29 cellular contexts compared by ENCODE assay signal in the genomic region with DNA sequence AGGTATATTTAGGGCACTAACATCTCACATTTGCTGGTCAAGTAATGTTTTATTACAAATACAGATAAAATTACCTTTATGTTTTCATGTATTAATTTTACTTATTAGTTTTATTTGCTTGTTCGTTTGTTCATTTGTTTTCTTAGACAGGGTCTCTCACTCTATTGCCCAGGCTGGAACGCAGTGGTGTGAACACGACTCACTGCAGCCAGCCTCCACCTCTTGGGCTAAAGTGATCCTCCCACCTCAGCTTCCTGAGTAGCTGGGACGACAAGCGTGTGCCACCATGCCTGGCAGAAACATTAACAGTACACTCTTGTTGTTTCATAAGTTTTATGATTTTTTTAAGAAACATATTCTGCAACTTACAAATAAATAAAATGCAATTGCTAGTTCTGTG.
DNase-seq lines count a peak whose midpoint lies in the region; ATAC-seq and TF ChIP-seq lines count a peak whose summit lies in the region.
"Had no signal": no experiment of that assay in that cellular context is flagged by ENCODE, and none has a peak within 500 bp of the region (broad histone marks: within the 10 kb centered on the region; RNA-seq: fewer than 3 reads in every experiment).

No MANE protein-coding gene starts in this region.

- DNase-seq in Panc1 (ENCODE audit: low read depth, low spot score) = no peak
- DNase-seq in spleen = no peak
- DNase-seq: 8988T; ACHN; AML-193; BE2C; C1 segment of cervical spinal cord; Caco-2; Calu3; CD4-positive, alpha-beta memory T cell; CD4-positive, alpha-beta T cell; CD4-positive, CD25-positive, alpha-beta regulatory T cell; CD8-positive, alpha-beta memory T cell; CD8-positive, alpha-beta T cell; COR-L47; DMS 273 treated with DMSO at 0.1 percent for 48 hours; DMS153; DMS53; DMS79; DMS79 treated with DMSO at 0.1 percent for 48 hours; DND-41; EL had no signal

- no peaks in the 10 kb centered on the region for H3K9me3 ChIP-seq in HEK293 (ENCODE audit: control insufficient read depth, insufficient read depth, low read depth, low read length)
- no peaks in the 10 kb centered on the region for H3K9me3 ChIP-seq in Panc1 (ENCODE audit: control insufficient read depth, insufficient read depth, low read depth, low read length)
- no peaks in the 10 kb centered on the region for H3K9me3 ChIP-seq in spleen
- H3K9me3 ChIP-seq: A549; BE2C; BLaER1; BLaER1 treated with 17β-estradiol and CSF1 and Interleukin-3, amounts not matched to agents 10 nM and 100 nM; Caco-2 had no signal

- H3K4me1 ChIP-seq in HEK293 (ENCODE audit: control insufficient read depth, insufficient read depth, low read length) = peaks cover 7% of the 10 kb centered on the region
- peaks cover 8% of the 10 kb centered on the region for H3K4me1 ChIP-seq in Panc1 (ENCODE audit: control insufficient read depth, insufficient read depth, low read length)
- H3K4me1 ChIP-seq in spleen = no peaks in the 10 kb centered on the region
- H3K4me1 ChIP-seq: BLaER1; BLaER1 treated with 17β-estradiol and CSF1 and Interleukin-3, amounts not matched to agents 10 nM and 100 nM had no signal

- in situ Hi-C loops in Panc1 (cut with HindIII; ENCODE audit: low pct_unique_long_range_greater_than_20kb, low sequenced_read_pairs) = no loop called here

- TF ChIP-seq CTCF in HEK293 (tag by site-specific recombination; IDR thresholded peaks at IDR 0.05) = no peak
- TF ChIP-seq CTCF in Panc1 (IDR thresholded peaks at IDR 0.05) = no peak
- TF ChIP-seq CTCF in spleen (IDR thresholded peaks at IDR 0.05 in 8 of 11, conservative IDR thresholded peaks at IDR 0.05 in 3 of 11) = no peak

- H3K27me3 ChIP-seq in Panc1 (ENCODE audit: control insufficient read depth, insufficient read depth, low read length) (no peaks in the 10 kb centered on the region), spleen (replicated peaks in 1 of 7) (no peaks in the 10 kb centered on the region)
- H3K27me3 ChIP-seq: BE2C, BLaER1 had no signal

- CTCF ChIA-PET in HEK293 (lab: Yijun Ruan, JAX) (interaction anchor here (0.6 kb wide), 1 partner anchor 125 kb away, joined by 3 read pairs; no protein-coding TSS in a partner anchor), Panc1 (lab: Charles Lee) (no interaction called here)

- ATAC-seq in Panc1 (0 out of 2 replicates have a peak, but pooled peaks have one; percentile 58), HG03469 (IDR thresholded peaks at IDR 0.05; ENCODE audit: unreplicated experiment) (no peak)
- ATAC-seq: A549; CD8-positive, alpha-beta T cell had no signal

- BruUV-seq in Panc1 (replicated peaks; lab: Mats Ljungman, UMichigan) = no TSS peak

- 81 to 86% (median 84%) methylated on average over 5 of the region's 5 CpGs for WGBS in spleen, 5 donors

- intact Hi-C loops in Panc1 (cut with micrococcal nuclease; ENCODE audit: unreplicated experiment) (no loop called here), spleen (cut with DNase I; ENCODE audit: low total_unique reads) (no loop called here)

- no peak for TF ChIP-seq POLR2A in spleen (IDR thresholded peaks at IDR 0.05)

- no peak overlapping the region for H3K27ac ChIP-seq in HEK293 (ENCODE audit: extremely low read depth, low read depth, low read length)
- peak overlapping the region; percentile 67; the same call in 1 of the 2 replicates for H3K27ac ChIP-seq in Panc1 (ENCODE audit: low read length)
- H3K27ac ChIP-seq in spleen = no peak overlapping the region
- H3K27ac ChIP-seq: 22Rv1; A549; BLaER1; BLaER1 treated with 17β-estradiol and CSF1 and Interleukin-3, amounts not matched to agents 10 nM and 100 nM; C4-2B had no signal

- H3K4me3 ChIP-seq in HEK293 (ENCODE audit: low read depth, low read length) (no peak overlapping the region), Panc1 (ENCODE audit: low read depth in 2 of 2, low read length in 2 of 2) (no peak overlapping the region), spleen (no peak overlapping the region)
- H3K4me3 ChIP-seq: A549; BLaER1; BLaER1 treated with 17β-estradiol and CSF1 and Interleukin-3, amounts not matched to agents 10 nM and 100 nM had no signal

- H3K36me3 ChIP-seq in HEK293 (ENCODE audit: control insufficient read depth in 2 of 2, insufficient read depth in 1 of 2, low read length in 2 of 2) (no peaks in the 10 kb centered on the region), Panc1 (ENCODE audit: control insufficient read depth, insufficient read depth, low read length) (no peaks in the 10 kb centered on the region), spleen (no peaks in the 10 kb centered on the region)
- H3K36me3 ChIP-seq: BE2C; BLaER1; BLaER1 treated with 17β-estradiol and CSF1 and Interleukin-3, amounts not matched to agents 10 nM and 100 nM had no signal

- POLR2A ChIA-PET in HEK293 (lab: Yijun Ruan, JAX) (no interaction called here), Panc1 (lab: Charles Lee) (no interaction called here)

TF ChIP-seq in HEK293, 187 proteins besides CTCF, POLR2A, EP300 and RAD21:
- TF ChIP-seq OSR2 (tag by site-specific recombination; IDR thresholded peaks at IDR 0.05) = peak; percentile 42; the same call in 1 of the 2 replicates
- TF ChIP-seq ZNF248 (tag by site-specific recombination; IDR thresholded peaks at IDR 0.05) = no peak
- TF ChIP-seq, protein P1, sequence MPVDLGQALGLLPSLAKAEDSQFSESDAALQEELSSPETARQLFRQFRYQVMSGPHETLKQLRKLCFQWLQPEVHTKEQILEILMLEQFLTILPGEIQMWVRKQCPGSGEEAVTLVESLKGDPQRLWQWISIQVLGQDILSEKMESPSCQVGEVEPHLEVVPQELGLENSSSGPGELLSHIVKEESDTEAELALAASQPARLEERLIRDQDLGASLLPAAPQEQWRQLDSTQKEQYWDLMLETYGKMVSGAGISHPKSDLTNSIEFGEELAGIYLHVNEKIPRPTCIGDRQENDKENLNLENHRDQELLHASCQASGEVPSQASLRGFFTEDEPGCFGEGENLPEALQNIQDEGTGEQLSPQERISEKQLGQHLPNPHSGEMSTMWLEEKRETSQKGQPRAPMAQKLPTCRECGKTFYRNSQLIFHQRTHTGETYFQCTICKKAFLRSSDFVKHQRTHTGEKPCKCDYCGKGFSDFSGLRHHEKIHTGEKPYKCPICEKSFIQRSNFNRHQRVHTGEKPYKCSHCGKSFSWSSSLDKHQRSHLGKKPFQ (tag by site-specific recombination; IDR thresholded peaks at IDR 0.05) = peak; percentile 68
